8 cellular contexts compared by ENCODE assay signal in genomic region chr18:24659837-24660720, GRCh38.
DNase-seq lines count a peak whose midpoint lies in the region; ATAC-seq, FAIRE-seq and TF ChIP-seq lines count a peak whose summit lies in the region.

No MANE protein-coding gene starts in this region.

- TF ChIP-seq EP300 in HepG2 (IDR thresholded peaks at IDR 0.05; ENCODE audit: low read depth in 2 of 2, low read length in 2 of 2): no peak
- no peak for TF ChIP-seq EP300 in HepG2 (CRISPR knock-in tag; IDR thresholded peaks at IDR 0.05; ENCODE audit: borderline replicate concordance)

- CTCF ChIA-PET in HepG2 (lab: Yijun Ruan, JAX; ENCODE audit: low intra/inter-chr PET ratio, low total read pairs): no interaction called here

- H3K4me1 ChIP-seq in right lobe of liver (no peaks in the 10 kb centered on the region), HepG2 (ENCODE audit: insufficient read depth, low read length) (peaks cover 1% of the 10 kb centered on the region; the same call in 1 of the 2 replicates), keratinocyte (ENCODE audit: control insufficient read depth, extremely low read depth, insufficient read depth, low read length) (peaks cover 6% of the 10 kb centered on the region), thoracic aorta (ENCODE audit: control insufficient read depth in 1 of 2, low read depth in 2 of 2) (peaks cover 0 to 5% of the 10 kb centered on the region in 2 donors)

- H4K20me1 ChIP-seq in HepG2 (ENCODE audit: insufficient read depth, low read length) (no peaks in the 10 kb centered on the region), keratinocyte (ENCODE audit: control insufficient read depth, extremely low read depth, insufficient read depth, low read length) (no peaks in the 10 kb centered on the region)

- H3K4me3 ChIP-seq in right lobe of liver (peak overlapping the region in 2 of 3 donors; percentile 3 to 7), HepG2 (replicated peaks in 1 of 3; ENCODE audit: insufficient read depth in 1 of 3, low read depth in 2 of 3, low read length in 3 of 3) (no peak overlapping the region), keratinocyte (ENCODE audit: control insufficient read depth in 2 of 3, extremely low read depth in 1 of 3, insufficient read depth in 2 of 3, low read depth in 1 of 3, low read length in 3 of 3) (peak overlapping the region in 2 of 3 experiments; percentile 39 to 45), thoracic aorta (peak overlapping the region; percentile 57)

- ATAC-seq in right lobe of liver (peak in 2 of 4 donors; percentile 31 to 32), HepG2 (no peak), HG03521 (IDR thresholded peaks at IDR 0.05; ENCODE audit: unreplicated experiment) (peak; percentile 78), thoracic aorta (ENCODE audit: insufficient number of reproducible peaks, low FRiP score, low read depth) (no peak), GM18861 (IDR thresholded peaks at IDR 0.05; ENCODE audit: unreplicated experiment) (no peak)

- DNase-seq in right lobe of liver: no peak
- no peak for DNase-seq in HepG2 (ENCODE audit: low spot score)
- DNase-seq in activated CD8-positive, alpha-beta memory T cell treated with anti-CD3 and anti-CD28 coated beads, Interleukin-2, amount 50 U/mL, for 48 hours: peak; percentile 55
- DNase-seq in keratinocyte (ENCODE audit: low read depth, low spot score): no peak
- no peak for DNase-seq in thoracic aorta (ENCODE audit: low spot score)
- DNase-seq in NCI-H187 (lab: John Stamatoyannopoulos, UW): no peak

- H2AFZ ChIP-seq in HepG2 (ENCODE audit: low read length) (no peak overlapping the region), keratinocyte (ENCODE audit: control insufficient read depth, low read length) (peak overlapping the region; percentile 92)

- POLR2A ChIA-PET in HepG2 (lab: Yijun Ruan, JAX): no interaction called here

- 31% methylated on average over 20 of the region's 21 CpGs for WGBS in right lobe of liver (ENCODE audit: insufficient coverage, low coverage, low lambda C conversion rate, missing lambda C conversion rate)
- WGBS in HepG2 (ENCODE audit: low lambda C conversion rate): 47% methylated on average over 19 of the region's 21 CpGs

- TF ChIP-seq POLR2A in right lobe of liver (IDR thresholded peaks at IDR 0.05) (no peak), HepG2 (IDR thresholded peaks at IDR 0.05; ENCODE audit: insufficient read depth in 1 of 2, low read depth in 2 of 2, low read length in 2 of 2) (no peak)

- H3K9ac ChIP-seq in HepG2 (ENCODE audit: insufficient read depth, low read depth, low read length) (no peak overlapping the region), keratinocyte (ENCODE audit: control insufficient read depth, extremely low read depth, insufficient read depth, low read length) (no peak overlapping the region)

- H3K27ac ChIP-seq in right lobe of liver (no peak overlapping the region), HepG2 (ENCODE audit: extremely low read length, insufficient read depth, low read length) (no peak overlapping the region), keratinocyte (ENCODE audit: control insufficient read depth, insufficient read depth, low read length) (no peak overlapping the region), thoracic aorta (no peak overlapping the region)

- no peaks in the 10 kb centered on the region for H3K9me1 ChIP-seq in keratinocyte (ENCODE audit: control insufficient read depth, extremely low read depth, insufficient read depth, low read length)

- no peak for TF ChIP-seq CTCF in right lobe of liver (IDR thresholded peaks at IDR 0.05)
- no peak for TF ChIP-seq CTCF in HepG2 (CRISPR knock-in tag; IDR thresholded peaks at IDR 0.05)
- TF ChIP-seq CTCF in keratinocyte (optimal IDR thresholded peaks at IDR 0.05 in 1 of 3, IDR thresholded peaks at IDR 0.05 in 1 of 3, conservative IDR thresholded peaks at IDR 0.05 in 1 of 3; ENCODE audit: extremely low read depth in 1 of 3, insufficient read depth in 2 of 3, low read length in 3 of 3): no peak
- TF ChIP-seq CTCF in thoracic aorta (IDR thresholded peaks at IDR 0.05): no peak

- H3K36me3 ChIP-seq in right lobe of liver (no peaks in the 10 kb centered on the region), HepG2 (replicated peaks in 1 of 2; ENCODE audit: control insufficient read depth in 1 of 2, insufficient read depth in 2 of 2, low read length in 2 of 2) (no peaks in the 10 kb centered on the region), keratinocyte (ENCODE audit: control insufficient read depth in 2 of 2, extremely low read depth in 1 of 2, insufficient read depth in 2 of 2, low read length in 2 of 2) (no peaks in the 10 kb centered on the region), thoracic aorta (no peaks in the 10 kb centered on the region)

- H3K79me2 ChIP-seq in HepG2 (ENCODE audit: insufficient read depth, low read length): no peaks in the 10 kb centered on the region
- no peaks in the 10 kb centered on the region for H3K79me2 ChIP-seq in keratinocyte (ENCODE audit: control insufficient read depth, insufficient read depth, low read length)

- TF ChIP-seq RAD21 in HepG2 (CRISPR knock-in tag; IDR thresholded peaks at IDR 0.05): no peak

- intact Hi-C loops in right lobe of liver (cut with DNase I): no loop called here
- intact Hi-C loops in HepG2 (cut with micrococcal nuclease; ENCODE audit: unreplicated experiment): no loop called here

- dilution Hi-C loops in keratinocyte (cut with MboI; ENCODE audit: extremely low pct_ligation_motif_present, low sequenced_read_pairs): no loop called here

- no peak overlapping the region for H3K4me2 ChIP-seq in HepG2 (ENCODE audit: low read depth, low read length)
- H3K4me2 ChIP-seq in keratinocyte (ENCODE audit: control insufficient read depth, extremely low read depth, insufficient read depth, low read depth, low read length): peak overlapping the region; percentile 76

- H3K9me3 ChIP-seq in right lobe of liver: no peaks in the 10 kb centered on the region
- H3K9me3 ChIP-seq in HepG2 (ENCODE audit: low read length): no peaks in the 10 kb centered on the region
- H3K9me3 ChIP-seq in keratinocyte (ENCODE audit: control insufficient read depth, low read depth, low read length): no peaks in the 10 kb centered on the region
- no peaks in the 10 kb centered on the region for H3K9me3 ChIP-seq in thoracic aorta

- FAIRE-seq in HepG2 (lab: Jason Lieb, UNC) (no peak), keratinocyte (lab: Jason Lieb, UNC) (peak; percentile 34)

- BruUV-seq in HepG2 (replicated peaks; lab: Mats Ljungman, UMichigan): no TSS peak

- H3K27me3 ChIP-seq in right lobe of liver (no peaks in the 10 kb centered on the region), HepG2 (ENCODE audit: control insufficient read depth in 1 of 2, insufficient read depth in 2 of 2, low read length in 2 of 2) (peaks cover 0 to 6% of the 10 kb centered on the region in 2 experiments; a peak in 3 of 5 replicates), keratinocyte (ENCODE audit: control insufficient read depth, extremely low read depth, insufficient read depth, low read length) (peaks cover 4% of the 10 kb centered on the region), thoracic aorta (replicated peaks; ENCODE audit: insufficient read depth) (no peaks in the 10 kb centered on the region)

- in situ Hi-C loops in HepG2 (cut with HindIII; ENCODE audit: extremely low pct_ligation_motif_present, low pct_unique_long_range_greater_than_20kb): no loop called here

TF ChIP-seq in HepG2, 621 proteins besides CTCF, POLR2A, EP300 and RAD21:
- TF ChIP-seq, protein P1, sequence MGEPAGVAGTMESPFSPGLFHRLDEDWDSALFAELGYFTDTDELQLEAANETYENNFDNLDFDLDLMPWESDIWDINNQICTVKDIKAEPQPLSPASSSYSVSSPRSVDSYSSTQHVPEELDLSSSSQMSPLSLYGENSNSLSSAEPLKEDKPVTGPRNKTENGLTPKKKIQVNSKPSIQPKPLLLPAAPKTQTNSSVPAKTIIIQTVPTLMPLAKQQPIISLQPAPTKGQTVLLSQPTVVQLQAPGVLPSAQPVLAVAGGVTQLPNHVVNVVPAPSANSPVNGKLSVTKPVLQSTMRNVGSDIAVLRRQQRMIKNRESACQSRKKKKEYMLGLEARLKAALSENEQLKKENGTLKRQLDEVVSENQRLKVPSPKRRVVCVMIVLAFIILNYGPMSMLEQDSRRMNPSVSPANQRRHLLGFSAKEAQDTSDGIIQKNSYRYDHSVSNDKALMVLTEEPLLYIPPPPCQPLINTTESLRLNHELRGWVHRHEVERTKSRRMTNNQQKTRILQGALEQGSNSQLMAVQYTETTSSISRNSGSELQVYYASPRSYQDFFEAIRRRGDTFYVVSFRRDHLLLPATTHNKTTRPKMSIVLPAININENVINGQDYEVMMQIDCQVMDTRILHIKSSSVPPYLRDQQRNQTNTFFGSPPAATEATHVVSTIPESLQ (CRISPR knock-in tag; conservative IDR thresholded peaks at IDR 0.05): no peak
- no peak for TF ChIP-seq MZF1 (CRISPR knock-in tag; IDR thresholded peaks at IDR 0.05; ENCODE audit: borderline replicate concordance)
- TF ChIP-seq, protein P2, sequence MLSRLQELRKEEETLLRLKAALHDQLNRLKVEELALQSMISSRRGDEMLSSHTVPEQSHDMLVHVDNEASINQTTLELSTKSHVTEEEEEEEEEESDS (CRISPR knock-in tag; IDR thresholded peaks at IDR 0.05; ENCODE audit: borderline replicate concordance): no peak
- no peak for TF ChIP-seq KDM6A (CRISPR knock-in tag; IDR thresholded peaks at IDR 0.05; ENCODE audit: low read depth)
- no peak for TF ChIP-seq CREM (IDR thresholded peaks at IDR 0.05)
- TF ChIP-seq CREM (CRISPR knock-in tag; IDR thresholded peaks at IDR 0.05): no peak

Comparison
In these comparisons a context has a peak if more than half of its experiments do, and no peak if none do; other contexts are left out.
1. H3K4me3 ChIP-seq: peak in right lobe of liver (2 of 3), keratinocyte (2 of 3) and thoracic aorta (single experiment); none in HepG2 (0 of 3).